In the genomic region with DNA sequence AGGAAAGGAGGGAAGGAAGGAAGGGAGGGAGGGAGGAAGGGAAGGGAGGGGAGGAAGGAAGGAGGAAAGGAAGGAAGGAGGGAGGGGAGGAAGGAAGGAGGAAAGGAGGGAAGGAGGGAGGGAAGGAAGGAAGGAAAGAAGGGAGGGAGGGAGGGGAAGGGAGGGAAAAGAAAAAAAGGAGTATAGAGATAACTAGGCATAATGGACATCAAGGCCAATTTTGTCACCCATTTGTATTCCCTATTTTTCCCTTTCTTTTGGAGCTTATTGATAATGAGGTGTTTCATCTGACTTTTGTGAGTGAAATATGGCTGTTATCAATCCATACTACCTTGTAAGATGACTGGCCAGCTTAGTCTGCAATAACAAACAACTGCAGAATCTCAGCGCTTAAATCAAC, we compare ENCODE assay signal across 34 cellular contexts.
"Had no signal": no experiment of that assay in that cellular context is flagged by ENCODE, and none has a peak within 500 bp of the region (broad histone marks: within the 10 kb centered on the region; RNA-seq: fewer than 3 reads in every experiment).

No MANE protein-coding gene starts in this region.

- DNase-seq: Karpas-422, Kasumi-1, MG63, MM.1S, MV-4-11, NCI-H1048, NCI-H1092, NCI-H1092 treated with DMSO at 0.1 percent for 48 hours, NCI-H1105, NCI-H1105 treated with DMSO at 0.1 percent for 48 hours, NCI-H1417, NCI-H1417 treated with DMSO at 0.1 percent for 48 hours, NCI-H1436, NCI-H1436 treated with DMSO at 0.1 percent for 48 hours, NCI-H146, NCI-H1694, NCI-H1694 treated with DMSO at 0.1 percent for 48 hours, NCI-H187, NCI-H187 treated with DMSO at 0.1 percent for 48 hours, NCI-H1930, NCI-H2029, NCI-H2029 treated with DMSO at 0.1 percent for 48 hours, NCI-H2081, NCI-H2081 treated with DMSO at 0.1 percent for 48 hours, NCI-H2107, NCI-H2171, NCI-H2171 treated with DMSO at 0.1 percent for 48 hours, NCI-H2227 treated with DMSO at 0.1 percent for 48 hours, NCI-H226, NCI-H345, NCI-H446, NCI-H446 treated with DMSO at 0.1 percent for 48 hours, NCI-H510A, NCI-H510A treated with DMSO at 0.1 percent for 48 hours had no signal

- H3K27me3 ChIP-seq: MG63 had no signal

- H3K36me3 ChIP-seq: MG63 had no signal

- H3K4me3 ChIP-seq: MG63 had no signal

- H3K9me3 ChIP-seq: MG63 had no signal
